1 cellular context compared by ENCODE assay signal in the genomic region with DNA sequence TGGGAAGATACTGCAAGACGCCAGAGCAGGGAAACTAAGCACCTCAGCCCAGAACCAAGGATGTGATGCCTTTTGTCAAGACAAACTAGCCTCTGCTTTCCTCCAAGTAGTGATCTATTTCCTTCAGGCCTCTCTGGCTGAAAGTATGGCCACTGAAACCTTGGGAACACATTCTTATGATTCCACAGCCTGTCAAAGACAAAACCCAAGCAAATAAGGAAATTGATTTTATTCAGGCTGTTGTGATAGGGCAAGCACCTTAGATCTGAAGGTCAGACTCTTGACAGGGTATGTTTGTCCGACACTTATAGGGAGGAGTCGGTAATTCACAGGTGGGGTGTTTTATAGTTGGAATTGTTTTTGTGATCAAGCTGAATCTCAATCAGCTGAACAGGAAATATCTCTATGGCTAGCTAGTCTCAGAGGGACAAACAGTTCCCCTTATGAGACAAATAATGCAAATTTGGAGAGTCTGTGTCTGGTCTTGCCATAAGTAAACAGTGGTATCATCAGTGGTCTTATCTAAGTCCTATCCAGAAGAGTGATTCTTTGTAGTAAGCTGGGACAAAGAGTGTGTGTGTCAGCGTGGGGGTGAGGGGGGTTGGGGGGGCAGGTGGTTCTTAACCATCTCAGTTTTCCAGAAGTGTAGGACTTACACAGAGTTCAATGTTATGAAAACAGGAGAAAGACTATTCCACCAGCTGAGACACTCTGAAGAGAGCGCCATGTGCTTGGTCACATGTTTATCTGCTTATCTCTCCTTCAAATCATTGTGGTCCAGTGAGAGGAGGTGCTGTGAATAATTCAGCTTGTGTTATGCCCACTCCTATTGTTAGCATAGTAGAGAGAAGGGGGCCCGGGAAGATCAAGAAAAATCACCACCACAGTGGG.
TF ChIP-seq lines count a peak whose summit lies in the region.

No MANE protein-coding gene starts in this region.

TF ChIP-seq in HepG2, 621 proteins besides CTCF, POLR2A, EP300 and RAD21 (continued from another document and continues in another):
- peak; percentile 35; the same call in 1 of the 2 replicates for TF ChIP-seq PAXIP1 (CRISPR knock-in tag; conservative IDR thresholded peaks at IDR 0.05)
- no peak for TF ChIP-seq ZNF224 (CRISPR knock-in tag; IDR thresholded peaks at IDR 0.05)
- no peak for TF ChIP-seq FOXA1 (IDR thresholded peaks at IDR 0.05)
- TF ChIP-seq FOXA1 (CRISPR knock-in tag; IDR thresholded peaks at IDR 0.05) = peak; percentile 77
- no peak for TF ChIP-seq NFKB2 (CRISPR knock-in tag; IDR thresholded peaks at IDR 0.05; ENCODE audit: borderline replicate concordance)
- 0 out of 2 replicates have a peak, but pooled peaks have one; percentile 40 for TF ChIP-seq MYC (CRISPR knock-in tag; IDR thresholded peaks at IDR 0.05; ENCODE audit: borderline replicate concordance)
- TF ChIP-seq, protein P1, sequence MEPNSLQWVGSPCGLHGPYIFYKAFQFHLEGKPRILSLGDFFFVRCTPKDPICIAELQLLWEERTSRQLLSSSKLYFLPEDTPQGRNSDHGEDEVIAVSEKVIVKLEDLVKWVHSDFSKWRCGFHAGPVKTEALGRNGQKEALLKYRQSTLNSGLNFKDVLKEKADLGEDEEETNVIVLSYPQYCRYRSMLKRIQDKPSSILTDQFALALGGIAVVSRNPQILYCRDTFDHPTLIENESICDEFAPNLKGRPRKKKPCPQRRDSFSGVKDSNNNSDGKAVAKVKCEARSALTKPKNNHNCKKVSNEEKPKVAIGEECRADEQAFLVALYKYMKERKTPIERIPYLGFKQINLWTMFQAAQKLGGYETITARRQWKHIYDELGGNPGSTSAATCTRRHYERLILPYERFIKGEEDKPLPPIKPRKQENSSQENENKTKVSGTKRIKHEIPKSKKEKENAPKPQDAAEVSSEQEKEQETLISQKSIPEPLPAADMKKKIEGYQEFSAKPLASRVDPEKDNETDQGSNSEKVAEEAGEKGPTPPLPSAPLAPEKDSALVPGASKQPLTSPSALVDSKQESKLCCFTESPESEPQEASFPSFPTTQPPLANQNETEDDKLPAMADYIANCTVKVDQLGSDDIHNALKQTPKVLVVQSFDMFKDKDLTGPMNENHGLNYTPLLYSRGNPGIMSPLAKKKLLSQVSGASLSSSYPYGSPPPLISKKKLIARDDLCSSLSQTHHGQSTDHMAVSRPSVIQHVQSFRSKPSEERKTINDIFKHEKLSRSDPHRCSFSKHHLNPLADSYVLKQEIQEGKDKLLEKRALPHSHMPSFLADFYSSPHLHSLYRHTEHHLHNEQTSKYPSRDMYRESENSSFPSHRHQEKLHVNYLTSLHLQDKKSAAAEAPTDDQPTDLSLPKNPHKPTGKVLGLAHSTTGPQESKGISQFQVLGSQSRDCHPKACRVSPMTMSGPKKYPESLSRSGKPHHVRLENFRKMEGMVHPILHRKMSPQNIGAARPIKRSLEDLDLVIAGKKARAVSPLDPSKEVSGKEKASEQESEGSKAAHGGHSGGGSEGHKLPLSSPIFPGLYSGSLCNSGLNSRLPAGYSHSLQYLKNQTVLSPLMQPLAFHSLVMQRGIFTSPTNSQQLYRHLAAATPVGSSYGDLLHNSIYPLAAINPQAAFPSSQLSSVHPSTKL (CRISPR knock-in tag; IDR thresholded peaks at IDR 0.05) = peak; percentile 22
- 0 out of 2 replicates have a peak, but pooled peaks have one; percentile 15 for TF ChIP-seq TARDBP (CRISPR knock-in tag; IDR thresholded peaks at IDR 0.05)
- no peak for TF ChIP-seq CHD2 (IDR thresholded peaks at IDR 0.05; ENCODE audit: low read depth, low read length)
- TF ChIP-seq CBX5 (CRISPR knock-in tag; IDR thresholded peaks at IDR 0.05; ENCODE audit: borderline replicate concordance) = no peak
- TF ChIP-seq, protein P2, sequence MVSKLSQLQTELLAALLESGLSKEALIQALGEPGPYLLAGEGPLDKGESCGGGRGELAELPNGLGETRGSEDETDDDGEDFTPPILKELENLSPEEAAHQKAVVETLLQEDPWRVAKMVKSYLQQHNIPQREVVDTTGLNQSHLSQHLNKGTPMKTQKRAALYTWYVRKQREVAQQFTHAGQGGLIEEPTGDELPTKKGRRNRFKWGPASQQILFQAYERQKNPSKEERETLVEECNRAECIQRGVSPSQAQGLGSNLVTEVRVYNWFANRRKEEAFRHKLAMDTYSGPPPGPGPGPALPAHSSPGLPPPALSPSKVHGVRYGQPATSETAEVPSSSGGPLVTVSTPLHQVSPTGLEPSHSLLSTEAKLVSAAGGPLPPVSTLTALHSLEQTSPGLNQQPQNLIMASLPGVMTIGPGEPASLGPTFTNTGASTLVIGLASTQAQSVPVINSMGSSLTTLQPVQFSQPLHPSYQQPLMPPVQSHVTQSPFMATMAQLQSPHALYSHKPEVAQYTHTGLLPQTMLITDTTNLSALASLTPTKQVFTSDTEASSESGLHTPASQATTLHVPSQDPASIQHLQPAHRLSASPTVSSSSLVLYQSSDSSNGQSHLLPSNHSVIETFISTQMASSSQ (IDR thresholded peaks at IDR 0.05; ENCODE audit: low read depth) = no peak
- TF ChIP-seq, protein P2 (CRISPR knock-in tag; IDR thresholded peaks at IDR 0.05; ENCODE audit: borderline replicate concordance) = peak; percentile 49; the same call in 1 of the 2 replicates
- 0 out of 2 replicates have a peak, but pooled peaks have one; percentile 14 for TF ChIP-seq ZNF281 (CRISPR knock-in tag; IDR thresholded peaks at IDR 0.05; ENCODE audit: borderline replicate concordance)
- TF ChIP-seq ZNF644 (CRISPR knock-in tag; IDR thresholded peaks at IDR 0.05; ENCODE audit: low read depth) = 0 out of 2 replicates have a peak, but pooled peaks have one; percentile 7
- TF ChIP-seq ZNF720 (CRISPR knock-in tag; IDR thresholded peaks at IDR 0.05) = no peak
- no peak for TF ChIP-seq CSRNP2 (CRISPR knock-in tag; conservative IDR thresholded peaks at IDR 0.05; ENCODE audit: low read depth)
- TF ChIP-seq JUNB (CRISPR knock-in tag; IDR thresholded peaks at IDR 0.05; ENCODE audit: borderline replicate concordance) = no peak
- TF ChIP-seq, protein P3, sequence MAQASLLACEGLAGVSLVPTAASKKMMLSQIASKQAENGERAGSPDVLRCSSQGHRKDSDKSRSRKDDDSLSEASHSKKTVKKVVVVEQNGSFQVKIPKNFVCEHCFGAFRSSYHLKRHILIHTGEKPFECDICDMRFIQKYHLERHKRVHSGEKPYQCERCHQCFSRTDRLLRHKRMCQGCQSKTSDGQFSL (CRISPR knock-in tag; IDR thresholded peaks at IDR 0.05) = 0 out of 2 replicates have a peak, but pooled peaks have one; percentile 73
- TF ChIP-seq MNT (IDR thresholded peaks at IDR 0.05) = peak; percentile 57
- peak; percentile 29; the same call in 1 of the 2 replicates for TF ChIP-seq ATF1 (CRISPR knock-in tag; IDR thresholded peaks at IDR 0.05)
- TF ChIP-seq XRCC5 (optimal IDR thresholded peaks at IDR 0.05; ENCODE audit: low read length) = peak; percentile 24
- TF ChIP-seq SAP130 (CRISPR knock-in tag; IDR thresholded peaks at IDR 0.05; ENCODE audit: low read depth) = peak; percentile 45; the same call in 1 of the 2 replicates
- TF ChIP-seq SNRNP70 (IDR thresholded peaks at IDR 0.05; ENCODE audit: low read depth, low read length) = no peak
- TF ChIP-seq ZMYM2 (CRISPR knock-in tag; IDR thresholded peaks at IDR 0.05) = 0 out of 2 replicates have a peak, but pooled peaks have one; percentile 27
- TF ChIP-seq ONECUT2 (CRISPR knock-in tag; IDR thresholded peaks at IDR 0.05) = peak; percentile 86
- TF ChIP-seq SOX5 (CRISPR knock-in tag; IDR thresholded peaks at IDR 0.05; ENCODE audit: borderline replicate concordance) = peak; percentile 60; the same call in 1 of the 2 replicates
- TF ChIP-seq, protein P4, sequence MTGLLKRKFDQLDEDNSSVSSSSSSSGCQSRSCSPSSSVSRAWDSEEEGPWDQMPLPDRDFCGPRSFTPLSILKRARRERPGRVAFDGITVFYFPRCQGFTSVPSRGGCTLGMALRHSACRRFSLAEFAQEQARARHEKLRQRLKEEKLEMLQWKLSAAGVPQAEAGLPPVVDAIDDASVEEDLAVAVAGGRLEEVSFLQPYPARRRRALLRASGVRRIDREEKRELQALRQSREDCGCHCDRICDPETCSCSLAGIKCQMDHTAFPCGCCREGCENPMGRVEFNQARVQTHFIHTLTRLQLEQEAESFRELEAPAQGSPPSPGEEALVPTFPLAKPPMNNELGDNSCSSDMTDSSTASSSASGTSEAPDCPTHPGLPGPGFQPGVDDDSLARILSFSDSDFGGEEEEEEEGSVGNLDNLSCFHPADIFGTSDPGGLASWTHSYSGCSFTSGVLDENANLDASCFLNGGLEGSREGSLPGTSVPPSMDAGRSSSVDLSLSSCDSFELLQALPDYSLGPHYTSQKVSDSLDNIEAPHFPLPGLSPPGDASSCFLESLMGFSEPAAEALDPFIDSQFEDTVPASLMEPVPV (CRISPR knock-in tag; IDR thresholded peaks at IDR 0.05) = no peak
